10 cellular contexts compared by ENCODE assay signal in the genomic region with DNA sequence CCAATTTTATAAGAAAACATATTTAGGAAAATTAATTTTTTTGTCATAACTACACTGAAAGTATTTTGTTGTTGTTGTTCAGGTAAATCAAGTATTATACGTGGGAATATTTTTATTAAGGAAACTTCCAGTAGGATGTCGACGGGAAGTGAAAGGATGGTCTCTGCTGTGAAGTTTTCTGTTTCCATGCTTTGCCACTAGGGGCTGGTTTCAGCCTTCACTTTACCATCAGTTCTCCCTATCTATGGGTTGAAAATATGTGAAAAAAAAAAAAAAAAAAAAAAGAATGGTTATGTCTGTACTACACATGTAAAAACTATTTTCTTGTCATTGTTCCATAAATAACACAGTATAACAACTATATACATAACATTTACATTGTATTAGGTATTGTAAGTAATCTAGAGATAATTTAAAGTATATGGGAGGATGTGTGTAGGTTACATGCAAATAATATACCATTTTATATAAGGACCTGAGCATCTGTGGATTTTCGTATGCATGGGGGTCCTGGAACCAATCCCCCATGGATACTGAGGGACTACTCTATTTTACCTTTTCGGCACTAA.
A peak's percentile ranks its signal among the peaks of the same experiment; 100 is the strongest.
DNase-seq lines count a peak whose midpoint lies in the region; ATAC-seq and TF ChIP-seq lines count a peak whose summit lies in the region.
"Had no signal": no experiment of that assay in that cellular context is flagged by ENCODE, and none has a peak within 500 bp of the region (broad histone marks: within the 10 kb centered on the region; RNA-seq: fewer than 3 reads in every experiment).

No MANE protein-coding gene starts in this region.

- intact Hi-C loops in adrenal gland (cut with DNase I), result loop anchor here in 1 of 2 donors (5.0 kb wide), 1 partner anchor 41 kb away; no protein-coding TSS in a partner anchor

- H3K27me3 ChIP-seq in adrenal gland, result no peaks in the 10 kb centered on the region

- WGBS in adrenal gland, 4 donors, result 51 to 64% (median 60%) methylated on average over 5 of the region's 5 CpGs

- no peak overlapping the region for H3K4me3 ChIP-seq in adrenal gland

- TF ChIP-seq POLR2A in adrenal gland (IDR thresholded peaks at IDR 0.05), result no peak

- H3K4me1 ChIP-seq in adrenal gland (replicated peaks in 1 of 2), result peaks cover 5 to 8% of the 10 kb centered on the region in 2 donors

- H3K27ac ChIP-seq in adrenal gland, result no peak overlapping the region

- H3K36me3 ChIP-seq in adrenal gland (replicated peaks in 1 of 2), result no peaks in the 10 kb centered on the region

- peak; percentile 21 to 57 (median 44) for TF ChIP-seq CTCF in adrenal gland (IDR thresholded peaks at IDR 0.05)

- DNase-seq in AML-193 (lab: John Stamatoyannopoulos, UW) (peak; percentile 21 to 35), HT1080 (ENCODE audit: low read depth) (peak; percentile 48), adrenal gland (no peak), kidney tubule cell (ENCODE audit: low spot score) (peak; percentile 32)
- DNase-seq in effector CD8-positive, alpha-beta T cell (lab: John Stamatoyannopoulos, UW), result no peak

- H3K9me3 ChIP-seq in adrenal gland (replicated peaks in 1 of 3), result no peaks in the 10 kb centered on the region

- ATAC-seq in GM18517 (IDR thresholded peaks at IDR 0.05; ENCODE audit: unreplicated experiment) (no peak), HG03139 (IDR thresholded peaks at IDR 0.05; ENCODE audit: unreplicated experiment) (no peak), HG03025 (IDR thresholded peaks at IDR 0.05; ENCODE audit: low FRiP score, unreplicated experiment) (no peak)
- ATAC-seq: activated CD4-positive, CD25-positive, alpha-beta regulatory T cell treated with anti-CD3 and anti-CD28 coated beads, Interleukin-2, amount 50 U/mL, for 24 hours; stimulated activated effector memory CD8-positive, alpha-beta T cell treated with anti-CD3 and anti-CD28 coated beads, Interleukin-12 subunit alpha, Interleukin-12 subunit beta, amount 100 ng/mL, for 72 hours had no signal

Comparison
In these comparisons a context has a peak if more than half of its experiments do, and no peak if none do; other contexts are left out.
1. DNase-seq: peak in AML-193 (2 of 2), HT1080 (single experiment) and kidney tubule cell (single experiment); none in adrenal gland (0 of 7) and effector CD8-positive, alpha-beta T cell (single experiment).